Comparison of ENCODE assay signal across 13 cellular contexts in genomic region chr11:46049325-46049860, GRCh38.
DNase-seq lines count a peak whose midpoint lies in the region; ATAC-seq and TF ChIP-seq lines count a peak whose summit lies in the region.
"Had no signal": no experiment of that assay in that cellular context is flagged by ENCODE, and none has a peak within 500 bp of the region (broad histone marks: within the 10 kb centered on the region; RNA-seq: fewer than 3 reads in every experiment).

No MANE protein-coding gene starts in this region.

- H4K20me1 ChIP-seq in hepatocyte (ENCODE audit: insufficient read depth, poor library complexity, severe bottlenecking): no peaks in the 10 kb centered on the region

- WGBS in hepatocyte (ENCODE audit: low lambda C conversion rate, missing lambda C conversion rate): 71% methylated on average over 7 of the region's 7 CpGs
- 70 to 81% (median 80%) methylated on average over 7 of the region's 7 CpGs for WGBS in stomach, 5 donors

- TF ChIP-seq CTCF in hepatocyte (IDR thresholded peaks at IDR 0.05; ENCODE audit: poor library complexity): no peak
- TF ChIP-seq CTCF in stomach (IDR thresholded peaks at IDR 0.05): no peak
- TF ChIP-seq CTCF in breast epithelium (IDR thresholded peaks at IDR 0.05): no peak

- H3K4me3 ChIP-seq in hepatocyte (no peak overlapping the region), stomach (no peak overlapping the region), breast epithelium (no peak overlapping the region)
- H3K4me3 ChIP-seq: esophagus muscularis mucosa, ovary had no signal

- ATAC-seq in HG03571 (IDR thresholded peaks at IDR 0.05; ENCODE audit: unreplicated experiment): no peak

- H3K4me2 ChIP-seq in hepatocyte: peak overlapping the region; percentile 55

- TF ChIP-seq POLR2A in stomach (IDR thresholded peaks at IDR 0.05) (no peak), breast epithelium (IDR thresholded peaks at IDR 0.05) (no peak)

- no peak for TF ChIP-seq EP300 in stomach (IDR thresholded peaks at IDR 0.05)

- H3K4me1 ChIP-seq in hepatocyte (ENCODE audit: insufficient read depth) (peaks cover 28% of the 10 kb centered on the region), stomach (peaks cover 10 to 69% (median 35%) of the 10 kb centered on the region in 4 donors), breast epithelium (no peaks in the 10 kb centered on the region)

- intact Hi-C loops in stomach (cut with DNase I; ENCODE audit: low total_unique reads): no loop called here
- intact Hi-C loops in posterior cingulate gyrus (cut with DNase I): no loop called here
- intact Hi-C loops in breast epithelium (cut with DNase I; ENCODE audit: low total_unique reads): no loop called here

- H3K9me3 ChIP-seq in hepatocyte (ENCODE audit: low read depth) (no peaks in the 10 kb centered on the region), stomach (no peaks in the 10 kb centered on the region), breast epithelium (no peaks in the 10 kb centered on the region)
- H3K9me3 ChIP-seq: esophagus muscularis mucosa, ovary had no signal

- no peak overlapping the region for H2AFZ ChIP-seq in hepatocyte

- peaks cover 33% of the 10 kb centered on the region for H3K79me2 ChIP-seq in hepatocyte

- peak overlapping the region; percentile 40 for H3K27ac ChIP-seq in hepatocyte
- peak overlapping the region in 3 of 5 donors; percentile 15 to 33 (median 15) for H3K27ac ChIP-seq in stomach
- H3K27ac ChIP-seq in breast epithelium: no peak overlapping the region
- H3K27ac ChIP-seq: ovary, VCaP had no signal

- H3K36me3 ChIP-seq in hepatocyte (replicated peaks; ENCODE audit: insufficient read depth, low read depth): no peaks in the 10 kb centered on the region
- H3K36me3 ChIP-seq in stomach: peaks cover 0 to 4% (median 0%) of the 10 kb centered on the region in 4 donors
- no peaks in the 10 kb centered on the region for H3K36me3 ChIP-seq in breast epithelium
- H3K36me3 ChIP-seq: esophagus muscularis mucosa, ovary had no signal

- DNase-seq in NCI-H524 (lab: John Stamatoyannopoulos, UW) (peak; percentile 10 to 49), NCI-H524 treated with DMSO at 0.1 percent for 48 hours (lab: John Stamatoyannopoulos, UW) (no peak), NCI-H345 treated with DMSO at 0.1 percent for 48 hours (lab: John Stamatoyannopoulos, UW; ENCODE audit: unreplicated experiment) (peak; percentile 64), hepatocyte (ENCODE audit: low spot score) (no peak), stomach (no peak), posterior cingulate gyrus (no peak), breast epithelium (ENCODE audit: low spot score in 2 of 2) (no peak)
- DNase-seq: activated naive CD4-positive, alpha-beta T cell treated with anti-CD3 and anti-CD28 coated beads, Interleukin-2, amount 50 U/mL, for 16 hours; NCI-H1436 had no signal

- H3K9me2 ChIP-seq in hepatocyte (replicated peaks; ENCODE audit: insufficient read depth): no peaks in the 10 kb centered on the region

- H3K27me3 ChIP-seq in hepatocyte (no peaks in the 10 kb centered on the region), stomach (no peaks in the 10 kb centered on the region), breast epithelium (no peaks in the 10 kb centered on the region)
- H3K27me3 ChIP-seq: esophagus muscularis mucosa, ovary had no signal

Comparison
In these comparisons a context has a peak if more than half of its experiments do, and no peak if none do; other contexts are left out.
1. DNase-seq: peak in NCI-H524 (2 of 2) and NCI-H345 treated with DMSO at 0.1 percent for 48 hours (single experiment); none in NCI-H524 treated with DMSO at 0.1 percent for 48 hours (single experiment), hepatocyte (single experiment), stomach (single experiment), posterior cingulate gyrus (0 of 10) and breast epithelium (0 of 2).
2. H3K27ac ChIP-seq: peak in hepatocyte (single experiment) and stomach (3 of 5); none in breast epithelium (0 of 2).